In the genomic region with DNA sequence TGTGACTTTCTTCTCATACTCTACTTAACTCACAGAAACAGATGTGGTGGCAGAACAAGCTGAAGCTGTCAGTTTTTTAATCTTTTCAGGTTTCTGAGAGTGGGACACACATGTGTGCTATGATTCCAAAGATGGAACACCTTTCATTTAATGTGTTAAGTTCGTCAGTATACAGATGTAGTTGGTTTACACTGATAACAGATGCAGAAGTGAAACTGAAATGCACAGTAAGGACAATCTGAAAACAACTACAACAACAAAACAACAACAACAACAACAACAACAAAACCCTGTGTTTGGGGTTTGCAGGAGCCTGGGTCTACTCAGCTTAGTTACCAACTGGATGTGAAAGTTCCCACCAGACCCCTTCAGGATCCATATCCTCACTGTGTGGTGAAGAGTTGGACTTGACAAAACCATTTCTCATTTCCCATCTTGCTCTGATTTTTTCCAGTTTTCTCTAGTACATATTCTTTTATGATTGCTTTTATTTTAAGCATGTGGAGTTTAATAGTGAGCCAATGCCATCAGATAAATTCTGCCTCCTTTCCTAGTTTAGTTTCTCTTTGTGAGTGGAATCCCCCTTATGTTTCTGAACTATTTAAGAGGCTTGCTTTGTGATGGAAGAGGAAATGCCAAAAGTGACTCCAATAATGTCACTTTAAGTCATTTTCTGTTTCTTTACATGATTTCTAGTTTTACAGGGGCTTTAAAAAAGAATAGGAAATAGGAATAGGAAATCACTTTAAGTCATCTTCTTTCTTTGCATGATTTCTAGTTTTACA, we compare ENCODE assay signal across 13 cellular contexts. TPM values are rescaled to one million over a fixed set of nuclear protein-coding genes. Genes with fewer than 3 reads are reported as not detected.
DNase-seq lines count a peak whose midpoint lies in the region; ATAC-seq and TF ChIP-seq lines count a peak whose summit lies in the region.
"Had no signal": no experiment of that assay in that cellular context is flagged by ENCODE, and none has a peak within 500 bp of the region (broad histone marks: within the 10 kb centered on the region; RNA-seq: fewer than 3 reads in every experiment).

No MANE protein-coding gene starts in this region.

- DNase-seq in MCF 10A (ENCODE audit: unreplicated experiment) (no peak), breast epithelium (ENCODE audit: low spot score in 2 of 2) (no peak), NCI-H69 (lab: John Stamatoyannopoulos, UW) (no peak), HFFc6 (no peak), T-helper 17 cell (no peak)
- no peak for DNase-seq in effector memory CD4-positive, alpha-beta T cell
- DNase-seq: 8988T; activated T-cell treated with anti-CD3 and anti-CD28 coated beads, Interleukin-2, amount 50 U/mL, for 4 hours; dorsolateral prefrontal cortex; GDM1; T-cell had no signal

- POLR2A ChIA-PET in MCF 10A (lab: Yijun Ruan, JAX) = no interaction called here

- no peak for TF ChIP-seq POLR2A in breast epithelium (IDR thresholded peaks at IDR 0.05)

- H3K9me3 ChIP-seq in breast epithelium (no peaks in the 10 kb centered on the region), T-helper 17 cell (ENCODE audit: control insufficient read depth, low read length, poor library complexity, severe bottlenecking) (no peaks in the 10 kb centered on the region)
- H3K9me3 ChIP-seq in effector memory CD4-positive, alpha-beta T cell (ENCODE audit: control insufficient read depth, low read length) = no peaks in the 10 kb centered on the region

- H3K9me3 Mint-ChIP-seq in MCF 10A (ENCODE audit: unreplicated experiment) = no peaks in the 10 kb centered on the region
- H3K9me3 Mint-ChIP-seq in IgD-negative memory B cell = no peaks in the 10 kb centered on the region
- no peaks in the 10 kb centered on the region for H3K9me3 Mint-ChIP-seq in HFFc6
- H3K9me3 Mint-ChIP-seq: activated T-cell treated with anti-CD3 and anti-CD28 coated beads, Interleukin-2, amount 50 U/mL, for 4 hours had no signal

- no TSS peak for BruUV-seq in MCF 10A (replicated peaks; lab: Mats Ljungman, UMichigan)

- intact Hi-C loops in MCF 10A (cut with micrococcal nuclease) = no loop called here
- intact Hi-C loops in breast epithelium (cut with DNase I; ENCODE audit: low total_unique reads) = no loop called here

- no peak for TF ChIP-seq CTCF in MCF 10A (IDR thresholded peaks at IDR 0.05; ENCODE audit: unreplicated experiment)
- no peak for TF ChIP-seq CTCF in breast epithelium (IDR thresholded peaks at IDR 0.05)
- TF ChIP-seq CTCF in HFFc6 (IDR thresholded peaks at IDR 0.05) = no peak

- H3K4me3 ChIP-seq in breast epithelium = no peak overlapping the region
- H3K4me3 ChIP-seq in effector memory CD4-positive, alpha-beta T cell (ENCODE audit: insufficient read depth, low read depth, low read length, poor library complexity, severe bottlenecking) = no peak overlapping the region
- H3K4me3 ChIP-seq: dorsolateral prefrontal cortex had no signal

- no peaks in the 10 kb centered on the region for H3K27me3 ChIP-seq in breast epithelium
- H3K27me3 ChIP-seq in effector memory CD4-positive, alpha-beta T cell (replicated peaks; ENCODE audit: control insufficient read depth, insufficient read depth, low read length, poor library complexity, severe bottlenecking) = no peaks in the 10 kb centered on the region
- H3K27me3 ChIP-seq: dorsolateral prefrontal cortex had no signal

- H3K27me3 Mint-ChIP-seq in MCF 10A (ENCODE audit: insufficient read depth, unreplicated experiment) = no peaks in the 10 kb centered on the region
- no peaks in the 10 kb centered on the region for H3K27me3 Mint-ChIP-seq in IgD-negative memory B cell
- no peaks in the 10 kb centered on the region; the same call in 1 of the 2 replicates for H3K27me3 Mint-ChIP-seq in HFFc6 (ENCODE audit: insufficient read depth)
- no peaks in the 10 kb centered on the region for H3K27me3 Mint-ChIP-seq in T-helper 17 cell
- H3K27me3 Mint-ChIP-seq: T-cell had no signal

- CTCF ChIA-PET in MCF 10A (lab: Yijun Ruan, JAX) = no interaction called here

- H3K4me3 Mint-ChIP-seq in MCF 10A (ENCODE audit: unreplicated experiment) (no peak overlapping the region), IgD-negative memory B cell (peak overlapping the region in 2 of 4 donors; percentile 12 to 39), HFFc6 (no peak overlapping the region), T-helper 17 cell (no peak overlapping the region)
- H3K4me3 Mint-ChIP-seq: activated T-cell treated with anti-CD3 and anti-CD28 coated beads, Interleukin-2, amount 50 U/mL, for 4 hours; T-cell had no signal

- H3K36me3 Mint-ChIP-seq in MCF 10A (ENCODE audit: insufficient read depth, unreplicated experiment) = no peaks in the 10 kb centered on the region
- no peaks in the 10 kb centered on the region for H3K36me3 Mint-ChIP-seq in IgD-negative memory B cell
- H3K36me3 Mint-ChIP-seq in HFFc6 (ENCODE audit: low read depth) = no peaks in the 10 kb centered on the region
- no peaks in the 10 kb centered on the region for H3K36me3 Mint-ChIP-seq in T-helper 17 cell (ENCODE audit: low read depth)
- H3K36me3 Mint-ChIP-seq: T-cell had no signal

- no peak overlapping the region for H3K27ac ChIP-seq in breast epithelium
- H3K27ac ChIP-seq in effector memory CD4-positive, alpha-beta T cell (ENCODE audit: insufficient read depth, low read length, poor library complexity, severe bottlenecking) = no peak overlapping the region
- H3K27ac ChIP-seq: dorsolateral prefrontal cortex had no signal

- ATAC-seq in HG02588 (IDR thresholded peaks at IDR 0.05; ENCODE audit: unreplicated experiment) (peak; percentile 73), T-helper 17 cell (no peak)
- ATAC-seq: activated T-cell treated with anti-CD3 and anti-CD28 coated beads, Interleukin-2, amount 50 U/mL, for 4 hours; T-cell had no signal

- no peaks in the 10 kb centered on the region for H3K4me1 Mint-ChIP-seq in MCF 10A (ENCODE audit: insufficient read depth, unreplicated experiment)
- H3K4me1 Mint-ChIP-seq in IgD-negative memory B cell = peaks cover 15 to 23% (median 15%) of the 10 kb centered on the region in 3 donors
- peaks cover 8% of the 10 kb centered on the region for H3K4me1 Mint-ChIP-seq in HFFc6 (ENCODE audit: low read depth)
- no peaks in the 10 kb centered on the region for H3K4me1 Mint-ChIP-seq in T-helper 17 cell
- H3K4me1 Mint-ChIP-seq: T-cell had no signal

- H3K36me3 ChIP-seq in breast epithelium = no peaks in the 10 kb centered on the region
- H3K36me3 ChIP-seq in effector memory CD4-positive, alpha-beta T cell (ENCODE audit: control insufficient read depth, insufficient read depth, low read length) = no peaks in the 10 kb centered on the region

- no peaks in the 10 kb centered on the region for H3K4me1 ChIP-seq in breast epithelium
- H3K4me1 ChIP-seq in effector memory CD4-positive, alpha-beta T cell (ENCODE audit: control insufficient read depth, insufficient read depth, low read length, poor library complexity, severe bottlenecking) = no peaks in the 10 kb centered on the region

- H3K27ac Mint-ChIP-seq in MCF 10A (ENCODE audit: low read depth, unreplicated experiment) (peak overlapping the region; percentile 49), IgD-negative memory B cell (peak overlapping the region; percentile 11 to 71 (median 15)), HFFc6 (no peak overlapping the region), T-helper 17 cell (no peak overlapping the region)
- H3K27ac Mint-ChIP-seq: T-cell had no signal

RNA-seq across cellular contexts. Expression of a gene that starts 47.8 kb away (rescaled TPM):
- total RNA-seq in MCF 10A (2022) (2.5 and 2.7 TPM in 2 replicates), breast epithelium (10 to 100 TPM; 14.6 to 26.7 (median 26.2) TPM), T-helper 17 cell (under 1 TPM; 0.12 to 0.31 TPM)
- polyA plus RNA-seq in IgD-negative memory B cell = 0.75 TPM
- 1 to 10 TPM; 1.1 to 3.1 (median 2.3) TPM for total RNA-seq in HFFc6 (2021; fragmentation: NEBNext Ultra II Directional; extraction: Animal tissue kit (Norgen Biotek cat#: 25700))

Comparison
In these comparisons a context has a peak if more than half of its experiments do, and no peak if none do; other contexts are left out.
1. H3K27ac Mint-ChIP-seq: peak in MCF 10A (single experiment) and IgD-negative memory B cell (3 of 3); none in HFFc6 (single experiment) and T-helper 17 cell (single experiment).